Comparison of ENCODE assay signal across 8 cellular contexts in genomic region chr17:77957869-77958715, GRCh38. TPM values are rescaled to one million over a fixed set of nuclear protein-coding genes. Genes with fewer than 3 reads are reported as not detected.
A peak's percentile ranks its signal among the peaks of the same experiment; 100 is the strongest.
DNase-seq lines count a peak whose midpoint lies in the region; ATAC-seq and TF ChIP-seq lines count a peak whose summit lies in the region.

TSS of gene TNRC6C (plus strand) at chr17:77958703. CDS start at chr17:78004207, 45,504 bp downstream.

- peak within 1 kb of the TSS; percentile 80 for H3K4me3 ChIP-seq in GM08714 (ENCODE audit: low read length)

- DNase-seq in NCI-H1092 treated with DMSO at 0.1 percent for 48 hours (lab: John Stamatoyannopoulos, UW) = peak; percentile 99
- peak; percentile 98 for DNase-seq in SKM-1 treated with dmso at 0.1 percent for 144 hours (lab: John Stamatoyannopoulos, UW; ENCODE audit: unreplicated experiment)
- DNase-seq in glomerular visceral epithelial cell (ENCODE audit: extremely low spot score) = peak; percentile 99
- DNase-seq in omental fat pad (ENCODE audit: low spot score) = peak; percentile 98

- H3K36me3 Mint-ChIP-seq in activated naive CD8-positive, alpha-beta T cell = no peaks in the 10 kb centered on the region

- H3K27me3 Mint-ChIP-seq in activated naive CD8-positive, alpha-beta T cell = peaks cover 1% of the 10 kb centered on the region

- no peak for TF ChIP-seq CTCF in omental fat pad (IDR thresholded peaks at IDR 0.05)

- H3K4me3 Mint-ChIP-seq in activated naive CD8-positive, alpha-beta T cell = peak within 1 kb of the TSS; percentile 88

- H3K27ac ChIP-seq in temporal lobe (ENCODE audit: low read depth, low read length) = peak within 1 kb of the TSS; percentile 89

- peak within 1 kb of the TSS; percentile 88 for H3K27ac Mint-ChIP-seq in activated naive CD8-positive, alpha-beta T cell

- no peaks in the 10 kb centered on the region for H3K9me3 Mint-ChIP-seq in activated naive CD8-positive, alpha-beta T cell (ENCODE audit: low read depth)

- H3K4me1 Mint-ChIP-seq in activated naive CD8-positive, alpha-beta T cell (ENCODE audit: low read depth) = peaks cover 40% of the 10 kb centered on the region

- ATAC-seq in HG02571 (IDR thresholded peaks at IDR 0.05; ENCODE audit: unreplicated experiment) = peak; percentile 77
- ATAC-seq in omental fat pad (ENCODE audit: low FRiP score) = peak; percentile 95

RNA-seq across cellular contexts. Expression of gene TNRC6C, which starts in this region (rescaled TPM):
- total RNA-seq in omental fat pad (10 to 100 TPM in 2 of 4 donors, 1 to 10 TPM in 2; 6.4 to 20.5 (median 10.5) TPM), temporal lobe (21.4 TPM)

Comparison
In these comparisons a context has a peak if more than half of its experiments do, and no peak if none do; other contexts are left out.
1. Peak in every context shown above with its lines: DNase-seq, ATAC-seq, H3K4me3 ChIP-seq and H3K27ac ChIP-seq.